Comparison of ENCODE assay signal across 1 cellular context in genomic region chr18:32091325-32091723, GRCh38.
TF ChIP-seq lines count a peak whose summit lies in the region.

No MANE protein-coding gene starts in this region.

TF ChIP-seq in H1, 55 proteins besides CTCF, POLR2A, EP300 and RAD21 (continued from another document):
- TF ChIP-seq, protein P1, sequence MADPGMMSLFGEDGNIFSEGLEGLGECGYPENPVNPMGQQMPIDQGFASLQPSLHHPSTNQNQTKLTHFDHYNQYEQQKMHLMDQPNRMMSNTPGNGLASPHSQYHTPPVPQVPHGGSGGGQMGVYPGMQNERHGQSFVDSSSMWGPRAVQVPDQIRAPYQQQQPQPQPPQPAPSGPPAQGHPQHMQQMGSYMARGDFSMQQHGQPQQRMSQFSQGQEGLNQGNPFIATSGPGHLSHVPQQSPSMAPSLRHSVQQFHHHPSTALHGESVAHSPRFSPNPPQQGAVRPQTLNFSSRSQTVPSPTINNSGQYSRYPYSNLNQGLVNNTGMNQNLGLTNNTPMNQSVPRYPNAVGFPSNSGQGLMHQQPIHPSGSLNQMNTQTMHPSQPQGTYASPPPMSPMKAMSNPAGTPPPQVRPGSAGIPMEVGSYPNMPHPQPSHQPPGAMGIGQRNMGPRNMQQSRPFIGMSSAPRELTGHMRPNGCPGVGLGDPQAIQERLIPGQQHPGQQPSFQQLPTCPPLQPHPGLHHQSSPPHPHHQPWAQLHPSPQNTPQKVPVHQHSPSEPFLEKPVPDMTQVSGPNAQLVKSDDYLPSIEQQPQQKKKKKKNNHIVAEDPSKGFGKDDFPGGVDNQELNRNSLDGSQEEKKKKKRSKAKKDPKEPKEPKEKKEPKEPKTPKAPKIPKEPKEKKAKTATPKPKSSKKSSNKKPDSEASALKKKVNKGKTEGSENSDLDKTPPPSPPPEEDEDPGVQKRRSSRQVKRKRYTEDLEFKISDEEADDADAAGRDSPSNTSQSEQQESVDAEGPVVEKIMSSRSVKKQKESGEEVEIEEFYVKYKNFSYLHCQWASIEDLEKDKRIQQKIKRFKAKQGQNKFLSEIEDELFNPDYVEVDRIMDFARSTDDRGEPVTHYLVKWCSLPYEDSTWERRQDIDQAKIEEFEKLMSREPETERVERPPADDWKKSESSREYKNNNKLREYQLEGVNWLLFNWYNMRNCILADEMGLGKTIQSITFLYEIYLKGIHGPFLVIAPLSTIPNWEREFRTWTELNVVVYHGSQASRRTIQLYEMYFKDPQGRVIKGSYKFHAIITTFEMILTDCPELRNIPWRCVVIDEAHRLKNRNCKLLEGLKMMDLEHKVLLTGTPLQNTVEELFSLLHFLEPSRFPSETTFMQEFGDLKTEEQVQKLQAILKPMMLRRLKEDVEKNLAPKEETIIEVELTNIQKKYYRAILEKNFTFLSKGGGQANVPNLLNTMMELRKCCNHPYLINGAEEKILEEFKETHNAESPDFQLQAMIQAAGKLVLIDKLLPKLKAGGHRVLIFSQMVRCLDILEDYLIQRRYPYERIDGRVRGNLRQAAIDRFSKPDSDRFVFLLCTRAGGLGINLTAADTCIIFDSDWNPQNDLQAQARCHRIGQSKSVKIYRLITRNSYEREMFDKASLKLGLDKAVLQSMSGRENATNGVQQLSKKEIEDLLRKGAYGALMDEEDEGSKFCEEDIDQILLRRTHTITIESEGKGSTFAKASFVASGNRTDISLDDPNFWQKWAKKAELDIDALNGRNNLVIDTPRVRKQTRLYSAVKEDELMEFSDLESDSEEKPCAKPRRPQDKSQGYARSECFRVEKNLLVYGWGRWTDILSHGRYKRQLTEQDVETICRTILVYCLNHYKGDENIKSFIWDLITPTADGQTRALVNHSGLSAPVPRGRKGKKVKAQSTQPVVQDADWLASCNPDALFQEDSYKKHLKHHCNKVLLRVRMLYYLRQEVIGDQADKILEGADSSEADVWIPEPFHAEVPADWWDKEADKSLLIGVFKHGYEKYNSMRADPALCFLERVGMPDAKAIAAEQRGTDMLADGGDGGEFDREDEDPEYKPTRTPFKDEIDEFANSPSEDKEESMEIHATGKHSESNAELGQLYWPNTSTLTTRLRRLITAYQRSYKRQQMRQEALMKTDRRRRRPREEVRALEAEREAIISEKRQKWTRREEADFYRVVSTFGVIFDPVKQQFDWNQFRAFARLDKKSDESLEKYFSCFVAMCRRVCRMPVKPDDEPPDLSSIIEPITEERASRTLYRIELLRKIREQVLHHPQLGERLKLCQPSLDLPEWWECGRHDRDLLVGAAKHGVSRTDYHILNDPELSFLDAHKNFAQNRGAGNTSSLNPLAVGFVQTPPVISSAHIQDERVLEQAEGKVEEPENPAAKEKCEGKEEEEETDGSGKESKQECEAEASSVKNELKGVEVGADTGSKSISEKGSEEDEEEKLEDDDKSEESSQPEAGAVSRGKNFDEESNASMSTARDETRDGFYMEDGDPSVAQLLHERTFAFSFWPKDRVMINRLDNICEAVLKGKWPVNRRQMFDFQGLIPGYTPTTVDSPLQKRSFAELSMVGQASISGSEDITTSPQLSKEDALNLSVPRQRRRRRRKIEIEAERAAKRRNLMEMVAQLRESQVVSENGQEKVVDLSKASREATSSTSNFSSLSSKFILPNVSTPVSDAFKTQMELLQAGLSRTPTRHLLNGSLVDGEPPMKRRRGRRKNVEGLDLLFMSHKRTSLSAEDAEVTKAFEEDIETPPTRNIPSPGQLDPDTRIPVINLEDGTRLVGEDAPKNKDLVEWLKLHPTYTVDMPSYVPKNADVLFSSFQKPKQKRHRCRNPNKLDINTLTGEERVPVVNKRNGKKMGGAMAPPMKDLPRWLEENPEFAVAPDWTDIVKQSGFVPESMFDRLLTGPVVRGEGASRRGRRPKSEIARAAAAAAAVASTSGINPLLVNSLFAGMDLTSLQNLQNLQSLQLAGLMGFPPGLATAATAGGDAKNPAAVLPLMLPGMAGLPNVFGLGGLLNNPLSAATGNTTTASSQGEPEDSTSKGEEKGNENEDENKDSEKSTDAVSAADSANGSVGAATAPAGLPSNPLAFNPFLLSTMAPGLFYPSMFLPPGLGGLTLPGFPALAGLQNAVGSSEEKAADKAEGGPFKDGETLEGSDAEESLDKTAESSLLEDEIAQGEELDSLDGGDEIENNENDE (IDR thresholded peaks at IDR 0.05; ENCODE audit: insufficient replicate concordance, low read length): no peak
- TF ChIP-seq FOSL1 (IDR thresholded peaks at IDR 0.05; ENCODE audit: insufficient read depth, low read depth, low read length) (no peak), SAP30 (IDR thresholded peaks at IDR 0.05; ENCODE audit: insufficient read depth, insufficient replicate concordance, low read length) (no peak), NANOG (IDR thresholded peaks at IDR 0.05; ENCODE audit: insufficient read depth, low read depth, low read length, poor library complexity, severe bottlenecking) (no peak), TAF7 (optimal IDR thresholded peaks at IDR 0.05; ENCODE audit: borderline replicate concordance, low read depth, low read length) (no peak), CTBP2 (IDR thresholded peaks at IDR 0.05; ENCODE audit: borderline replicate concordance, insufficient read depth, insufficient read length, low read length) (no peak), BRCA1 (IDR thresholded peaks at IDR 0.05; ENCODE audit: low read depth, low read length) (no peak), SP1 (IDR thresholded peaks at IDR 0.05; ENCODE audit: low read depth, low read length) (no peak), TEAD4 (IDR thresholded peaks at IDR 0.05; ENCODE audit: low read depth, low read length) (no peak), HDAC6 (IDR thresholded peaks at IDR 0.05; ENCODE audit: low read depth, low read length) (no peak), SP2 (IDR thresholded peaks at IDR 0.05; ENCODE audit: low read length) (no peak), JUND (IDR thresholded peaks at IDR 0.05; ENCODE audit: low read length) (no peak), NRF1 (IDR thresholded peaks at IDR 0.05; ENCODE audit: low read depth, low read length) (no peak)
